In genomic region chr12:91778091-91778819, GRCh38 we compare ENCODE assay signal across 8 cellular contexts.
DNase-seq lines count a peak whose midpoint lies in the region; ATAC-seq, FAIRE-seq and TF ChIP-seq lines count a peak whose summit lies in the region.

No MANE protein-coding gene starts in this region.

- H3K4me2 ChIP-seq in keratinocyte (ENCODE audit: control insufficient read depth, extremely low read depth, insufficient read depth, low read depth, low read length), result peak overlapping the region; percentile 68

- H3K36me3 Mint-ChIP-seq in HFFc6 (ENCODE audit: low read depth), result no peaks in the 10 kb centered on the region

- H3K4me3 ChIP-seq in keratinocyte (ENCODE audit: control insufficient read depth in 2 of 3, extremely low read depth in 1 of 3, insufficient read depth in 2 of 3, low read depth in 1 of 3, low read length in 3 of 3) (peak overlapping the region in 1 of 3 experiments; percentile 35), BE2C (ENCODE audit: low read depth, low read length) (no peak overlapping the region), heart left ventricle (no peak overlapping the region)

- H3K79me2 ChIP-seq in keratinocyte (ENCODE audit: control insufficient read depth, insufficient read depth, low read length), result no peaks in the 10 kb centered on the region

- no peaks in the 10 kb centered on the region; the same call in 1 of the 2 replicates for H3K9me3 Mint-ChIP-seq in HFFc6

- peak; percentile 21 for FAIRE-seq in GM18507 (lab: Jason Lieb, UNC)
- FAIRE-seq in keratinocyte (lab: Jason Lieb, UNC), result no peak

- no peak for TF ChIP-seq POLR2A in heart left ventricle (IDR thresholded peaks at IDR 0.05)

- peak overlapping the region; percentile 96 for H3K27ac ChIP-seq in keratinocyte (ENCODE audit: control insufficient read depth, insufficient read depth, low read length)
- peak overlapping the region in 2 of 12 donors; percentile 41 to 80 for H3K27ac ChIP-seq in heart left ventricle

- H3K4me1 Mint-ChIP-seq in HFFc6 (ENCODE audit: low read depth), result peaks cover 31% of the 10 kb centered on the region

- H3K27ac Mint-ChIP-seq in HFFc6, result peak overlapping the region; percentile 74

- peak overlapping the region; percentile 48 for H3K9ac ChIP-seq in keratinocyte (ENCODE audit: control insufficient read depth, extremely low read depth, insufficient read depth, low read length)

- ATAC-seq in heart left ventricle, result no peak

- WGBS in heart left ventricle, 4 donors, result 51 to 60% (median 57%) methylated on average over 3 of the region's 3 CpGs

- H4K20me1 ChIP-seq in keratinocyte (ENCODE audit: control insufficient read depth, extremely low read depth, insufficient read depth, low read length), result no peaks in the 10 kb centered on the region

- H3K4me1 ChIP-seq in keratinocyte (ENCODE audit: control insufficient read depth, extremely low read depth, insufficient read depth, low read length), result peaks cover 27% of the 10 kb centered on the region
- peaks cover 9% of the 10 kb centered on the region; the same call in 1 of the 2 replicates for H3K4me1 ChIP-seq in BE2C
- H3K4me1 ChIP-seq in heart left ventricle, result peaks cover 0 to 27% (median 7%) of the 10 kb centered on the region in 12 donors

- DNase-seq in GM18507 (ENCODE audit: extremely low spot score, insufficient read length, low read depth), result no peak
- no peak for DNase-seq in HFFc6
- peak; percentile 38 for DNase-seq in RPMI8226
- no peak for DNase-seq in keratinocyte (ENCODE audit: low read depth, low spot score)
- no peak for DNase-seq in COR-L47 (lab: John Stamatoyannopoulos, UW)
- no peak for DNase-seq in BE2C
- DNase-seq in heart left ventricle, result no peak
- DNase-seq in stimulated activated CD4-positive, alpha-beta T cell treated with anti-CD3 and anti-CD28 coated beads, Interleukin-4, amount 100 ng/mL, for 4 hours, result no peak

- intact Hi-C loops in heart left ventricle (cut with DNase I), result no loop called here

- H3K27me3 ChIP-seq in keratinocyte (ENCODE audit: control insufficient read depth, extremely low read depth, insufficient read depth, low read length) (no peaks in the 10 kb centered on the region), BE2C (no peaks in the 10 kb centered on the region), heart left ventricle (no peaks in the 10 kb centered on the region)

- H2AFZ ChIP-seq in keratinocyte (ENCODE audit: control insufficient read depth, low read length), result peak overlapping the region; percentile 45

- peak overlapping the region; percentile 72 for H3K4me3 Mint-ChIP-seq in HFFc6

- TF ChIP-seq CTCF in HFFc6 (IDR thresholded peaks at IDR 0.05), result no peak
- TF ChIP-seq CTCF in keratinocyte (optimal IDR thresholded peaks at IDR 0.05 in 1 of 3, IDR thresholded peaks at IDR 0.05 in 1 of 3, conservative IDR thresholded peaks at IDR 0.05 in 1 of 3; ENCODE audit: extremely low read depth in 1 of 3, insufficient read depth in 2 of 3, low read length in 3 of 3), result no peak
- no peak for TF ChIP-seq CTCF in BE2C (IDR thresholded peaks at IDR 0.05; ENCODE audit: low read depth, low read length)
- TF ChIP-seq CTCF in heart left ventricle (IDR thresholded peaks at IDR 0.05), result no peak

- H3K27me3 Mint-ChIP-seq in HFFc6 (ENCODE audit: insufficient read depth), result peaks cover 8% of the 10 kb centered on the region

- H3K36me3 ChIP-seq in keratinocyte (ENCODE audit: control insufficient read depth in 2 of 2, extremely low read depth in 1 of 2, insufficient read depth in 2 of 2, low read length in 2 of 2), result no peaks in the 10 kb centered on the region
- H3K36me3 ChIP-seq in BE2C, result no peaks in the 10 kb centered on the region
- no peaks in the 10 kb centered on the region for H3K36me3 ChIP-seq in heart left ventricle

- dilution Hi-C loops in keratinocyte (cut with MboI; ENCODE audit: extremely low pct_ligation_motif_present, low sequenced_read_pairs), result no loop called here

- H3K9me3 ChIP-seq in keratinocyte (ENCODE audit: control insufficient read depth, low read depth, low read length) (no peaks in the 10 kb centered on the region), BE2C (no peaks in the 10 kb centered on the region), heart left ventricle (peaks cover 0 to 4% (median 0%) of the 10 kb centered on the region in 12 donors)

- H3K9me1 ChIP-seq in keratinocyte (ENCODE audit: control insufficient read depth, extremely low read depth, insufficient read depth, low read length), result no peaks in the 10 kb centered on the region
